ENCODE assay signal across 8 cellular contexts in the genomic region with DNA sequence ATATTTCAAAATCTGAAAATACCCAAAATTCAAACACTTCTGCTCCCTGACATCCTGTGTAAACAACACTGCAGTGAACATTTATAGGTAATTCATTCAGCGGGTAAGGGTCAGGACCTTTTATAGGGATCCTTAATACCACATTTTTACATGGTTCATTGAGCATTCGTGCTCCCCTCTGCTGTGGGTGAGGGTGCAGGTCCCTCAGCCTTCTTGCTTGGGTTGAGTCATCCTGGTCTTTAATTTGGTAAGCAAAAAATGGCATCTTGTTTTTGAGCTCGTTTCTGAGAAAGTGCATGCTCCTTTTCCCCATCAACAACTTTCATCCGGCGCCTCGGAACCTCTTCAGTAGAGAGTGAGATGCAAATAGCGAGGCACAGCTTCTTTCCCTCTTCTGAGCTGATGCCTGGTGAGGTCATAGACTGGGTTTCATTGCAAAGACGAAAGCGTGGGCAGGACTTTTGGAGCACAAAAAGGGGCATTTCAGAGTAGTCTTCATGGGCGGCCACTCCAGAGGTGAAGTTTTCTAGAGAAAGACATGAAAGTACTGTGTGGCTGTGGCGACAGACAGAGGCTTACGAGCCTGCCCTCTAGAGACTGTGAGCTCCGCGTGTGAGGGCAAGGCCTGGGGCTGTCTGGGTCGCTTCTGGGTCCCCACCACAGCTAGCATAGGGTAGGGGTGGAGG. TPM values are rescaled to one million over a fixed set of nuclear protein-coding genes. Genes with fewer than 3 reads are reported as not detected.
DNase-seq lines count a peak whose midpoint lies in the region; ATAC-seq and TF ChIP-seq lines count a peak whose summit lies in the region.

No MANE protein-coding gene starts in this region.

- no peaks in the 10 kb centered on the region for H3K9me3 ChIP-seq in colonic mucosa

- DNase-seq in GM12864 (ENCODE audit: low read depth) (peak; percentile 84), GM23338 (ENCODE audit: low spot score) (no peak), T-helper 9 cell (peak; percentile 59), colonic mucosa (no peak), cortex of kidney (lab: John Stamatoyannopoulos, UW) (no peak), AG08396 (ENCODE audit: low spot score) (no peak), NCI-H524 treated with DMSO at 0.1 percent for 48 hours (lab: John Stamatoyannopoulos, UW) (no peak)
- DNase-seq in stimulated activated CD8-positive, alpha-beta memory T cell treated with anti-CD3 and anti-CD28 coated beads, Interleukin-4, amount 100 ng/mL, for 24 hours (ENCODE audit: low read depth): peak; percentile 66

- peak overlapping the region in 1 of 2 donors; percentile 68 for H3K9ac ChIP-seq in colonic mucosa (ENCODE audit: low read depth in 2 of 2, low read length in 2 of 2)

- peaks cover 74% of the 10 kb centered on the region for H3K79me2 ChIP-seq in GM23338 (replicated peaks; ENCODE audit: insufficient read depth)

- H3F3A ChIP-seq in GM23338 (replicated peaks; ENCODE audit: low read depth): peaks cover 57% of the 10 kb centered on the region

- no peak overlapping the region for H2AFZ ChIP-seq in GM23338

- peak overlapping the region; percentile 80 for H3K27ac ChIP-seq in GM23338 (ENCODE audit: low read depth)
- H3K27ac ChIP-seq in colonic mucosa: peak overlapping the region; percentile 86

- peak overlapping the region; percentile 45 for H3K27ac Mint-ChIP-seq in GM23338

- H3K36me3 ChIP-seq in GM23338 (ENCODE audit: insufficient read depth): peaks cover 27% of the 10 kb centered on the region
- H3K36me3 ChIP-seq in colonic mucosa: no peaks in the 10 kb centered on the region

- peaks cover 6% of the 10 kb centered on the region for H3K4me1 Mint-ChIP-seq in GM23338

- peaks cover 37% of the 10 kb centered on the region for H4K20me1 ChIP-seq in GM23338 (replicated peaks; ENCODE audit: insufficient read depth)

- H3K9me3 Mint-ChIP-seq in GM23338: no peaks in the 10 kb centered on the region

- H3K27me3 ChIP-seq in GM23338 (ENCODE audit: insufficient read depth): no peaks in the 10 kb centered on the region
- no peaks in the 10 kb centered on the region for H3K27me3 ChIP-seq in colonic mucosa

- intact Hi-C loops in colonic mucosa (cut with DNase I): no loop called here

- TF ChIP-seq CTCF in GM12864 (IDR thresholded peaks at IDR 0.05; ENCODE audit: low read depth, low read length, missing control alignments) (peak; percentile 8), GM23338 (conservative IDR thresholded peaks at IDR 0.05; ENCODE audit: low read depth in 2 of 2) (0 out of 4 replicates have a peak, but pooled peaks of 1 of the 2 experiments have one; percentile 9), colonic mucosa (IDR thresholded peaks at IDR 0.05) (no peak)

- H3K4me1 ChIP-seq in GM23338 (ENCODE audit: insufficient read depth): no peaks in the 10 kb centered on the region
- peaks cover 18% of the 10 kb centered on the region for H3K4me1 ChIP-seq in colonic mucosa

- peaks cover 5% of the 10 kb centered on the region for H3K27me3 Mint-ChIP-seq in GM23338 (ENCODE audit: insufficient read depth, low read depth, poor library complexity)

- H3K36me3 Mint-ChIP-seq in GM23338 (ENCODE audit: low read depth): peaks cover 68% of the 10 kb centered on the region

- ATAC-seq in GM23338: peak; percentile 56

- no peak overlapping the region for H3K4me3 Mint-ChIP-seq in GM23338

- no peak overlapping the region for H3K4me2 ChIP-seq in GM23338

- no peaks in the 10 kb centered on the region for H3K9me2 ChIP-seq in GM23338 (ENCODE audit: insufficient read depth)

- no peak overlapping the region; the same call in 1 of the 2 replicates for H3K4me3 ChIP-seq in GM12864 (ENCODE audit: low read depth, low read length)
- H3K4me3 ChIP-seq in GM23338: no peak overlapping the region
- no peak overlapping the region for H3K4me3 ChIP-seq in colonic mucosa

TF ChIP-seq in GM23338, 12 proteins besides CTCF, POLR2A, EP300 and RAD21 (continues in another document):
- TF ChIP-seq STAT1 (IDR thresholded peaks at IDR 0.05; ENCODE audit: unreplicated experiment): no peak
- no peak for TF ChIP-seq CREB1 (CRISPR knock-in tag; IDR thresholded peaks at IDR 0.05; ENCODE audit: low read depth)
- TF ChIP-seq ETS1 (IDR thresholded peaks at IDR 0.05): no peak
- no peak for TF ChIP-seq EZH2 (IDR thresholded peaks at IDR 0.05; ENCODE audit: low read depth, unreplicated experiment)
- TF ChIP-seq, protein P1, sequence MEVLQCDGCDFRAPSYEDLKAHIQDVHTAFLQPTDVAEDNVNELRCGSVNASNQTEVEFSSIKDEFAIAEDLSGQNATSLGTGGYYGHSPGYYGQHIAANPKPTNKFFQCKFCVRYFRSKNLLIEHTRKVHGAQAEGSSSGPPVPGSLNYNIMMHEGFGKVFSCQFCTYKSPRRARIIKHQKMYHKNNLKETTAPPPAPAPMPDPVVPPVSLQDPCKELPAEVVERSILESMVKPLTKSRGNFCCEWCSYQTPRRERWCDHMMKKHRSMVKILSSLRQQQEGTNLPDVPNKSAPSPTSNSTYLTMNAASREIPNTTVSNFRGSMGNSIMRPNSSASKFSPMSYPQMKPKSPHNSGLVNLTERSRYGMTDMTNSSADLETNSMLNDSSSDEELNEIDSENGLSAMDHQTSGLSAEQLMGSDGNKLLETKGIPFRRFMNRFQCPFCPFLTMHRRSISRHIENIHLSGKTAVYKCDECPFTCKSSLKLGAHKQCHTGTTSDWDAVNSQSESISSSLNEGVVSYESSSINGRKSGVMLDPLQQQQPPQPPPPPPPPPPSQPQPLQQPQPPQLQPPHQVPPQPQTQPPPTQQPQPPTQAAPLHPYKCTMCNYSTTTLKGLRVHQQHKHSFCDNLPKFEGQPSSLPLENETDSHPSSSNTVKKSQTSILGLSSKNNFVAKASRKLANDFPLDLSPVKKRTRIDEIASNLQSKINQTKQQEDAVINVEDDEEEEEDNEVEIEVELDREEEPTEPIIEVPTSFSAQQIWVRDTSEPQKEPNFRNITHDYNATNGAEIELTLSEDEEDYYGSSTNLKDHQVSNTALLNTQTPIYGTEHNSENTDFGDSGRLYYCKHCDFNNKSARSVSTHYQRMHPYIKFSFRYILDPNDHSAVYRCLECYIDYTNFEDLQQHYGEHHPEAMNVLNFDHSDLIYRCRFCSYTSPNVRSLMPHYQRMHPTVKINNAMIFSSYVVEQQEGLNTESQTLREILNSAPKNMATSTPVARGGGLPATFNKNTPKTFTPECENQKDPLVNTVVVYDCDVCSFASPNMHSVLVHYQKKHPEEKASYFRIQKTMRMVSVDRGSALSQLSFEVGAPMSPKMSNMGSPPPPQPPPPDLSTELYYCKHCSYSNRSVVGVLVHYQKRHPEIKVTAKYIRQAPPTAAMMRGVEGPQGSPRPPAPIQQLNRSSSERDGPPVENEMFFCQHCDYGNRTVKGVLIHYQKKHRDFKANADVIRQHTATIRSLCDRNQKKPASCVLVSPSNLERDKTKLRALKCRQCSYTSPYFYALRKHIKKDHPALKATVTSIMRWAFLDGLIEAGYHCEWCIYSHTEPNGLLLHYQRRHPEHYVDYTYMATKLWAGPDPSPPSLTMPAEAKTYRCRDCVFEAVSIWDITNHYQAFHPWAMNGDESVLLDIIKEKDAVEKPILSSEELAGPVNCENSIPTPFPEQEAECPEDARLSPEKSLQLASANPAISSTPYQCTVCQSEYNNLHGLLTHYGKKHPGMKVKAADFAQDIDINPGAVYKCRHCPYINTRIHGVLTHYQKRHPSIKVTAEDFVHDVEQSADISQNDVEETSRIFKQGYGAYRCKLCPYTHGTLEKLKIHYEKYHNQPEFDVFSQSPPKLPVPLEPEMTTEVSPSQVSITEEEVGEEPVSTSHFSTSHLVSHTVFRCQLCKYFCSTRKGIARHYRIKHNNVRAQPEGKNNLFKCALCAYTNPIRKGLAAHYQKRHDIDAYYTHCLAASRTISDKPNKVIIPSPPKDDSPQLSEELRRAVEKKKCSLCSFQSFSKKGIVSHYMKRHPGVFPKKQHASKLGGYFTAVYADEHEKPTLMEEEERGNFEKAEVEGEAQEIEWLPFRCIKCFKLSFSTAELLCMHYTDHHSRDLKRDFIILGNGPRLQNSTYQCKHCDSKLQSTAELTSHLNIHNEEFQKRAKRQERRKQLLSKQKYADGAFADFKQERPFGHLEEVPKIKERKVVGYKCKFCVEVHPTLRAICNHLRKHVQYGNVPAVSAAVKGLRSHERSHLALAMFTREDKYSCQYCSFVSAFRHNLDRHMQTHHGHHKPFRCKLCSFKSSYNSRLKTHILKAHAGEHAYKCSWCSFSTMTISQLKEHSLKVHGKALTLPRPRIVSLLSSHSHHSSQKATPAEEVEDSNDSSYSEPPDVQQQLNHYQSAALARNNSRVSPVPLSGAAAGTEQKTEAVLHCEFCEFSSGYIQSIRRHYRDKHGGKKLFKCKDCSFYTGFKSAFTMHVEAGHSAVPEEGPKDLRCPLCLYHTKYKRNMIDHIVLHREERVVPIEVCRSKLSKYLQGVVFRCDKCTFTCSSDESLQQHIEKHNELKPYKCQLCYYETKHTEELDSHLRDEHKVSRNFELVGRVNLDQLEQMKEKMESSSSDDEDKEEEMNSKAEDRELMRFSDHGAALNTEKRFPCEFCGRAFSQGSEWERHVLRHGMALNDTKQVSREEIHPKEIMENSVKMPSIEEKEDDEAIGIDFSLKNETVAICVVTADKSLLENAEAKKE (CRISPR knock-in tag; IDR thresholded peaks at IDR 0.05): no peak

RNA-seq across cellular contexts. Expression of gene BBC3, which starts 44.5 kb away (rescaled TPM):
- 27.8 and 31.9 TPM in 2 replicates for total RNA-seq in GM23338 (2014; rRNA removed; shearing (Covaris generic))
- 23.4 and 25.8 TPM in 2 replicates for polyA plus RNA-seq in GM23338 (2016; fragmentation: Nextera tagmentation; extraction: Ambion mirVana)
- total RNA-seq in colonic mucosa: 10 to 100 TPM; 19.5 to 21.7 TPM

RNA-seq across cellular contexts. Expression of gene SAE1, which starts 55.8 kb away (rescaled TPM):
- total RNA-seq in GM23338 (2014; rRNA removed; shearing (Covaris generic)): 236 and 258 TPM in 2 replicates
- polyA plus RNA-seq in GM23338 (2016; fragmentation: Nextera tagmentation; extraction: Ambion mirVana): 108 and 115 TPM in 2 replicates
- total RNA-seq in colonic mucosa: 10 to 100 TPM; 64.5 to 92.0 TPM

Comparison
In these comparisons a context has a peak if more than half of its experiments do, and no peak if none do; other contexts are left out.
1. DNase-seq: peak in GM12864 (single experiment), T-helper 9 cell (single experiment) and stimulated activated CD8-positive, alpha-beta memory T cell treated with anti-CD3 and anti-CD28 coated beads, Interleukin-4, amount 100 ng/mL, for 24 hours (single experiment); none in GM23338 (single experiment), colonic mucosa (single experiment), cortex of kidney (single experiment), AG08396 (single experiment) and NCI-H524 treated with DMSO at 0.1 percent for 48 hours (single experiment).